1 cellular context compared by ENCODE assay signal in the genomic region with DNA sequence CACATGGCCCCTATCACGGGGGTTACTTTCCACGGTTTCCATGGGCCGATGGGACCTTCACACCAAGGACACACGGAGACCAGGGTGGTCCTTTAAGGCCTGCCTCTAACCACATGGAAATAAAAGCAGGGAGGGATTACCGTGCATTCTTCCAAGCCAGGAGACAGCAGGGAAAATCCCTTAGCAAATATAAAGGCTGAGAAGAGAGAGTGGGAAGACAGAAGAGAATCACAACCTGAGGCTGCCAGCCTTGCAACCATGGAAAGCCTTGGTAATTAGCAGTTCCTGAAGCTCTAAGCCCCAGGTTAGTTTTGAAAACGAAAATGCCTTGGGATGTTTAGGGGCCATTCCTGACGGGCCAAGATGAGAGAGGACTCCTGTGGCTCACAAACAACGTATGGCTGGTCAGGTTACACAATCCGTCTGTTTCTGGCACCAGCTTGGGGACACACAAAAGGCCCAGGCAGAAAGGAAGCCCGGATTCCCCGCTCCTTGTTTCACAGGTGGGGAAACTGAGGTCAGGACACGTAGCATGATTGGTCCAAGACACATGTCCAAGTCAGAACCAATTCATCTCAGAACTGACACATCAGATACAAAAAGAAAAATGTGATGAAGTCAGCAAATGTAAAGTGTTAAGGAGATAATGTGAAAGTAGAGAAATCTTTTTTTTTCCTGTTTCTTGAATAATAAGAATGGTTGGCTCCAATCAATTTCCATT.
TF ChIP-seq lines count a peak whose summit lies in the region.

No MANE protein-coding gene starts in this region.

TF ChIP-seq in HepG2, 621 proteins besides CTCF, POLR2A, EP300 and RAD21 (continued from another document):
- TF ChIP-seq ZNF574 (CRISPR knock-in tag; IDR thresholded peaks at IDR 0.05) (no peak), NFKBIZ (CRISPR knock-in tag; IDR thresholded peaks at IDR 0.05) (no peak), CEBPB (IDR thresholded peaks at IDR 0.05; ENCODE audit: borderline replicate concordance, low read depth, low read length) (peak; percentile 20; the same call in 1 of the 2 replicates), MAFF (IDR thresholded peaks at IDR 0.05; ENCODE audit: low read depth, low read length) (peak; percentile 93)
